13 cellular contexts compared by ENCODE assay signal in the genomic region with DNA sequence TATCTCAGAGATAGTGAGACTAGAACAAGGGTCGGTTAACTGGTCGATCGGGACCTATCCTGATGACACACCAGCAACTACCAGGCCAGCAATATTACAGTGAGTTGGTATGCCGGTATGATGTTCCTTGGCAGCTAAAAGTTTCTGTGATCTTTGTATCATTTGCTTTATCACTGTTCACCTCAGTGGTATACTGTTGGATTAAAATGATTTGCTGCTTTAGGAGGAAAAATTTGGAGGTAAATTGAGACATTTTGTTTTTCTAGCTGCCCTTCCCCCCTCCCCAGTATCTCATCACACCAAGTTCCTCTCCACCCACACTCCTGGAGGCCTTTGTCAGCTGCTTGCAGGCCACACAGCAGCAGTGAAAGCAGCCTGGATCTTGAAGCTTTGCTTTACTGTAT. TPM values are rescaled to one million over a fixed set of nuclear protein-coding genes. Genes with fewer than 3 reads are reported as not detected.
DNase-seq lines count a peak whose midpoint lies in the region; ATAC-seq and TF ChIP-seq lines count a peak whose summit lies in the region.
"Had no signal": no experiment of that assay in that cellular context is flagged by ENCODE, and none has a peak within 500 bp of the region (broad histone marks: within the 10 kb centered on the region; RNA-seq: fewer than 3 reads in every experiment).

No MANE protein-coding gene starts in this region.

- intact Hi-C loops in right cardiac atrium (cut with DNase I), result no loop called here
- intact Hi-C loops in sigmoid colon (cut with DNase I), result no loop called here

- H3K36me3 ChIP-seq in GM23248 (ENCODE audit: low read depth), result peaks cover 44% of the 10 kb centered on the region
- peaks cover 0 to 46% (median 9%) of the 10 kb centered on the region in 4 donors for H3K36me3 ChIP-seq in sigmoid colon

- in situ Hi-C loops in GM23248 (cut with MboI), result no loop called here

- H3K79me2 ChIP-seq in GM23248 (ENCODE audit: insufficient read depth), result peaks cover 46% of the 10 kb centered on the region

- no peaks in the 10 kb centered on the region for H4K20me1 ChIP-seq in GM23248 (ENCODE audit: insufficient read depth)

- TF ChIP-seq EP300 in sigmoid colon (IDR thresholded peaks at IDR 0.05), result no peak

- H3K4me3 ChIP-seq in GM23248 (no peak overlapping the region), right cardiac atrium (ENCODE audit: low read length) (no peak overlapping the region), sigmoid colon (no peak overlapping the region)
- H3K4me3 ChIP-seq: PC-9 had no signal

- H3K4me1 Mint-ChIP-seq in activated naive CD8-positive, alpha-beta T cell (ENCODE audit: low read depth), result peaks cover 4% of the 10 kb centered on the region

- no peak for TF ChIP-seq CTCF in sigmoid colon (IDR thresholded peaks at IDR 0.05)

- H3K27ac ChIP-seq in GM23248 (peak overlapping the region; percentile 7; the same call in 1 of the 2 replicates), right cardiac atrium (ENCODE audit: low read length) (peak overlapping the region; percentile 53), sigmoid colon (peak overlapping the region in 3 of 4 donors; percentile 13 to 56 (median 52))
- H3K27ac ChIP-seq: foreskin keratinocyte, PC-9, WERI-Rb-1 had no signal

- no peaks in the 10 kb centered on the region for H3K9me3 ChIP-seq in GM23248 (ENCODE audit: low read depth)
- no peaks in the 10 kb centered on the region for H3K9me3 ChIP-seq in right cardiac atrium (ENCODE audit: control insufficient read depth, low read length)
- no peaks in the 10 kb centered on the region for H3K9me3 ChIP-seq in sigmoid colon

- H3K9ac ChIP-seq in GM23248, result no peak overlapping the region

- H3K9me3 Mint-ChIP-seq in activated naive CD8-positive, alpha-beta T cell (ENCODE audit: low read depth), result no peaks in the 10 kb centered on the region
- H3K9me3 Mint-ChIP-seq: activated naive CD8-positive, alpha-beta T cell treated with anti-CD3 and anti-CD28 coated beads, Interleukin-2, amount 10 ng/mL, durations not matched to agents 7 days and 5 days had no signal

- peak; percentile 19 to 33 for ATAC-seq in right cardiac atrium
- ATAC-seq: foreskin keratinocyte had no signal

- H3K27me3 Mint-ChIP-seq in activated naive CD8-positive, alpha-beta T cell, result no peaks in the 10 kb centered on the region
- H3K27me3 Mint-ChIP-seq: activated naive CD8-positive, alpha-beta T cell treated with anti-CD3 and anti-CD28 coated beads, Interleukin-2, amount 10 ng/mL, durations not matched to agents 7 days and 5 days had no signal

- no peaks in the 10 kb centered on the region for H3K27me3 ChIP-seq in GM23248 (replicated peaks; ENCODE audit: insufficient read depth)
- no peaks in the 10 kb centered on the region for H3K27me3 ChIP-seq in right cardiac atrium (ENCODE audit: control insufficient read depth, insufficient read depth)
- no peaks in the 10 kb centered on the region for H3K27me3 ChIP-seq in sigmoid colon
- H3K27me3 ChIP-seq: foreskin keratinocyte had no signal

- peak overlapping the region; percentile 50 for H3K27ac Mint-ChIP-seq in activated naive CD8-positive, alpha-beta T cell
- H3K27ac Mint-ChIP-seq: activated naive CD8-positive, alpha-beta T cell treated with anti-CD3 and anti-CD28 coated beads, Interleukin-2, amount 10 ng/mL, durations not matched to agents 7 days and 5 days had no signal

- H3K4me3 Mint-ChIP-seq in activated naive CD8-positive, alpha-beta T cell, result no peak overlapping the region
- H3K4me3 Mint-ChIP-seq: activated naive CD8-positive, alpha-beta T cell treated with anti-CD3 and anti-CD28 coated beads, Interleukin-2, amount 10 ng/mL, durations not matched to agents 7 days and 5 days had no signal

- no peak overlapping the region for H3K4me2 ChIP-seq in GM23248 (ENCODE audit: unreplicated experiment)
- H3K4me2 ChIP-seq: PC-9 had no signal

- peaks cover 2% of the 10 kb centered on the region for H3K36me3 Mint-ChIP-seq in activated naive CD8-positive, alpha-beta T cell

- H3F3A ChIP-seq in GM23248 (ENCODE audit: insufficient read depth), result peaks cover 26% of the 10 kb centered on the region; the same call in 1 of the 2 replicates

- H3K4me1 ChIP-seq in GM23248 (ENCODE audit: insufficient read depth), result peaks cover 24% of the 10 kb centered on the region
- peaks cover 9% of the 10 kb centered on the region for H3K4me1 ChIP-seq in right cardiac atrium (ENCODE audit: control insufficient read depth, insufficient read depth, low read length)
- peaks cover 0 to 31% (median 15%) of the 10 kb centered on the region in 4 donors for H3K4me1 ChIP-seq in sigmoid colon

- no peak overlapping the region for H2AFZ ChIP-seq in GM23248
- H2AFZ ChIP-seq: PC-9 had no signal

- no peaks in the 10 kb centered on the region for H3K9me2 ChIP-seq in GM23248 (ENCODE audit: insufficient read depth)

- no peak for TF ChIP-seq POLR2A in sigmoid colon (IDR thresholded peaks at IDR 0.05)

- DNase-seq in GM23248 (peak; percentile 49), right cardiac atrium (peak in 2 of 3 donors; percentile 45 to 51), sigmoid colon (no peak), kidney glomerular epithelial cell (lab: John Stamatoyannopoulos, UW) (no peak), HCEC 1CT (no peak)
- no peak for DNase-seq in stimulated activated CD4-positive, alpha-beta T cell treated with anti-CD3 and anti-CD28 coated beads, Interleukin-4, amount 100 ng/mL, for 1 hour
- no peak for DNase-seq in activated CD4-positive, alpha-beta T cell treated with anti-CD3 and anti-CD28 coated beads, Interleukin-2, amount 50 U/mL, for 48 hours
- DNase-seq: activated naive CD8-positive, alpha-beta T cell treated with anti-CD3 and anti-CD28 coated beads, Interleukin-2, amount 10 ng/mL, durations not matched to agents 7 days and 5 days; foreskin keratinocyte; PC-9; stimulated activated CD4-positive, alpha-beta T cell treated with anti-CD3 and anti-CD28 coated beads, Interleukin-2, amount 100 ng/mL, for 48 hours; WERI-Rb-1 had no signal

- 94 to 100% methylated on average over 4 of the region's 4 CpGs for WGBS in GM23248 (ENCODE audit: low coverage in 1 of 2, low lambda C conversion rate in 2 of 2, missing lambda C conversion rate in 2 of 2), 2 experiments
- WGBS in right cardiac atrium, result 35% methylated on average over 4 of the region's 4 CpGs
- WGBS in sigmoid colon, 2 donors, result 90 to 92% methylated on average over 4 of the region's 4 CpGs

RNA-seq across cellular contexts. Expression of a gene that starts 6.9 kb away (rescaled TPM):
- 15.7 TPM in 2 replicates for total RNA-seq in GM23248 (2014; rRNA removed; shearing (Covaris generic))
- 11.6 and 13.1 TPM in 2 replicates for polyA plus RNA-seq in GM23248 (2016; fragmentation: Nextera tagmentation; extraction: Ambion mirVana)
- total RNA-seq in right cardiac atrium, result 10 to 100 TPM; 34.6 to 57.4 (median 40.8) TPM
- polyA plus RNA-seq in right cardiac atrium, result 28.6 TPM
- 10 to 100 TPM; 20.7 to 50.7 (median 28.5) TPM for total RNA-seq in sigmoid colon
- 10 to 100 TPM in 2 of 3 donors, 1 to 10 TPM in 1; 7.6 to 33.1 (median 12.0) TPM for polyA plus RNA-seq in sigmoid colon

RNA-seq across cellular contexts. Expression of a gene that starts 27.5 kb away (rescaled TPM):
- 2,401 and 2,613 TPM in 2 replicates for total RNA-seq in GM23248 (2014; rRNA removed; shearing (Covaris generic))
- polyA plus RNA-seq in GM23248 (2016; fragmentation: Nextera tagmentation; extraction: Ambion mirVana), result 1,454 and 1,484 TPM in 2 replicates
- 1,000 to 10,000 TPM in 1 of 4 donors, 100 to 1,000 TPM in 3; 414 to 1,307 (median 766) TPM for total RNA-seq in right cardiac atrium
- polyA plus RNA-seq in right cardiac atrium, result 987 TPM
- total RNA-seq in sigmoid colon, result over 10,000 TPM in 3 of 4 donors, 1,000 to 10,000 TPM in 1; 6,854 to 14,048 (median 12,596) TPM
- 1,000 to 10,000 TPM in 1 of 3 donors, 100 to 1,000 TPM in 2; 112 to 1,100 (median 337) TPM for polyA plus RNA-seq in sigmoid colon

RNA-seq across cellular contexts. Expression of a gene that starts 27.6 kb away (rescaled TPM):
- 124 and 140 TPM in 2 replicates for total RNA-seq in GM23248 (2014; rRNA removed; shearing (Covaris generic))
- 116 and 120 TPM in 2 replicates for polyA plus RNA-seq in GM23248 (2016; fragmentation: Nextera tagmentation; extraction: Ambion mirVana)
- total RNA-seq in right cardiac atrium, result 10 to 100 TPM; 52.6 to 68.1 (median 57.5) TPM
- 20.4 TPM for polyA plus RNA-seq in right cardiac atrium
- 10 to 100 TPM; 42.1 to 76.4 (median 58.0) TPM for total RNA-seq in sigmoid colon
- 10 to 100 TPM; 26.0 to 33.1 (median 28.8) TPM for polyA plus RNA-seq in sigmoid colon

Comparison
In these comparisons a context has a peak if more than half of its experiments do, and no peak if none do; other contexts are left out.
1. DNase-seq: peak in GM23248 (single experiment) and right cardiac atrium (2 of 3); none in sigmoid colon (single experiment), stimulated activated CD4-positive, alpha-beta T cell treated with anti-CD3 and anti-CD28 coated beads, Interleukin-4, amount 100 ng/mL, for 1 hour (single experiment), kidney glomerular epithelial cell (single experiment), activated CD4-positive, alpha-beta T cell treated with anti-CD3 and anti-CD28 coated beads, Interleukin-2, amount 50 U/mL, for 48 hours (0 of 2) and HCEC 1CT (single experiment).
2. Peak in every context shown above with its lines, with median percentiles within 50 percentile points of each other: H3K27ac ChIP-seq.